13 cellular contexts compared by ENCODE assay signal in the genomic region with DNA sequence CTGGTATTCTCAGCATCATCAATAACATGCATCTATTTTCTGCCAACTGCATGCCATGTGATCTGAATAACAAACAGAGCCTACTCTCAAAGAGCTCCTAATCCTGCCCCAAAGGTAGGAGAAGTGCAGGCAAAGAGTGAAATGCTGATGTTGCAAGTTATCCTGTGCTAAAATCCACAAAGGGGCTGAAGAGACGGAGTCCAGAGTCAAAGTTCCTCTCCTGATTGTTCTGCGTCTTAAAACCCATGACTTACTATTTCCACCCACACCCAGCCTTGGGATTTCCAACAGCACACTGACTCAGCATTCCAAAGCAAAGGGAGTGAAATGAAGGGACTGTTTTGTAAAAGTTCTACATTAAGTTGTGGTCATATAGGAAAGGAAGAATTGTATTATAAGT. TPM values are rescaled to one million over a fixed set of nuclear protein-coding genes. Genes with fewer than 3 reads are reported as not detected.
A peak's percentile ranks its signal among the peaks of the same experiment; 100 is the strongest.
DNase-seq lines count a peak whose midpoint lies in the region; ATAC-seq and TF ChIP-seq lines count a peak whose summit lies in the region.
"Had no signal": no experiment of that assay in that cellular context is flagged by ENCODE, and none has a peak within 500 bp of the region (broad histone marks: within the 10 kb centered on the region; RNA-seq: fewer than 3 reads in every experiment).

No MANE protein-coding gene starts in this region.

- H3K27me3 Mint-ChIP-seq in immature natural killer cell (ENCODE audit: low read depth in 3 of 3): peaks cover 0 to 8% (median 5%) of the 10 kb centered on the region in 3 donors

- POLR2A ChIA-PET in A673 (lab: Charles Lee; ENCODE audit: low non-redundant PET): no interaction called here

- H3K27ac ChIP-seq in A673 (ENCODE audit: low read depth, low read length, poor library complexity, severe bottlenecking) (no peak overlapping the region), left lung (no peak overlapping the region)
- H3K27ac ChIP-seq: SJSA1 had no signal

- H3K4me1 Mint-ChIP-seq in immature natural killer cell: peaks cover 19 to 26% of the 10 kb centered on the region in 2 donors
- H3K4me1 Mint-ChIP-seq: activated naive CD4-positive, alpha-beta T cell treated with anti-CD3 and anti-CD28 coated beads, Interleukin-2, amount 50 U/mL, for 24 hours had no signal

- no peaks in the 10 kb centered on the region for H3K36me3 ChIP-seq in A673 (ENCODE audit: insufficient read depth, low read length, poor library complexity, severe bottlenecking)
- H3K36me3 ChIP-seq in left lung: no peaks in the 10 kb centered on the region
- H3K36me3 ChIP-seq: SJSA1 had no signal

- no peak for TF ChIP-seq POLR2A in GM18505 (IDR thresholded peaks at IDR 0.05; ENCODE audit: borderline replicate concordance, extremely low read depth, insufficient read depth, insufficient read length)

- no peak overlapping the region for H3K4me3 ChIP-seq in A673 (ENCODE audit: low read depth, low read length, poor library complexity, severe bottlenecking)
- H3K4me3 ChIP-seq in left lung: no peak overlapping the region
- H3K4me3 ChIP-seq: SJSA1 had no signal

- no peak overlapping the region for H3K4me3 Mint-ChIP-seq in immature natural killer cell
- H3K4me3 Mint-ChIP-seq: activated naive CD4-positive, alpha-beta T cell treated with anti-CD3 and anti-CD28 coated beads, Interleukin-2, amount 50 U/mL, for 24 hours had no signal

- no peaks in the 10 kb centered on the region for H3K9me3 Mint-ChIP-seq in immature natural killer cell
- H3K9me3 Mint-ChIP-seq: activated naive CD4-positive, alpha-beta T cell treated with anti-CD3 and anti-CD28 coated beads, Interleukin-2, amount 50 U/mL, for 24 hours had no signal

- no peaks in the 10 kb centered on the region for H3K27me3 ChIP-seq in A673 (replicated peaks; ENCODE audit: insufficient read depth, low read depth, low read length, poor library complexity)
- no peaks in the 10 kb centered on the region for H3K27me3 ChIP-seq in left lung
- H3K27me3 ChIP-seq: SJSA1 had no signal

- no peak overlapping the region for H3K27ac Mint-ChIP-seq in immature natural killer cell
- H3K27ac Mint-ChIP-seq: activated naive CD4-positive, alpha-beta T cell treated with anti-CD3 and anti-CD28 coated beads, Interleukin-2, amount 50 U/mL, for 24 hours had no signal

- DNase-seq in A673 (ENCODE audit: low spot score) (peak; percentile 33), LHCN-M2 (ENCODE audit: low read depth) (peak; percentile 75), dermis blood vessel endothelial cell (peak; percentile 38), left lung (no peak), NCI-H2196 (lab: John Stamatoyannopoulos, UW; ENCODE audit: unreplicated experiment) (no peak), immature natural killer cell (no peak)
- DNase-seq in activated T-cell treated with anti-CD3 and anti-CD28 coated beads, Interleukin-2, amount 50 U/mL, for 48 hours: no peak
- DNase-seq: MM.1S, NCI-H510A treated with DMSO at 0.1 percent for 48 hours had no signal

- no peaks in the 10 kb centered on the region for H3K36me3 Mint-ChIP-seq in immature natural killer cell
- H3K36me3 Mint-ChIP-seq: activated naive CD4-positive, alpha-beta T cell treated with anti-CD3 and anti-CD28 coated beads, Interleukin-2, amount 50 U/mL, for 24 hours had no signal

- no TSS peak for BruUV-seq in A673 (replicated peaks; lab: Mats Ljungman, UMichigan)

- H3K4me1 ChIP-seq in A673 (ENCODE audit: insufficient read depth, low read length, poor library complexity, severe bottlenecking): peaks cover 36% of the 10 kb centered on the region
- no peaks in the 10 kb centered on the region for H3K4me1 ChIP-seq in left lung
- H3K4me1 ChIP-seq: SJSA1 had no signal

- TF ChIP-seq CTCF in A673 (conservative IDR thresholded peaks at IDR 0.05; ENCODE audit: low read depth, low read length): no peak
- TF ChIP-seq CTCF in left lung (IDR thresholded peaks at IDR 0.05): no peak

- CTCF ChIA-PET in A673 (lab: Charles Lee): no interaction called here

- peak; percentile 73 for ATAC-seq in left lung
- no peak for ATAC-seq in GM18505 (IDR thresholded peaks at IDR 0.05; ENCODE audit: unreplicated experiment)

- H3K9me3 ChIP-seq in A673 (ENCODE audit: low read depth, low read length, poor library complexity, severe bottlenecking) (no peaks in the 10 kb centered on the region), left lung (no peaks in the 10 kb centered on the region)
- H3K9me3 ChIP-seq: SJSA1 had no signal

- intact Hi-C loops in A673 (cut with micrococcal nuclease; ENCODE audit: unreplicated experiment) (no loop called here), left lung (cut with DNase I) (no loop called here)

RNA-seq across cellular contexts. Expression of a gene that starts 13.6 kb away (rescaled TPM):
- total RNA-seq in A673 (2021) (0.80 and 1.4 TPM in 2 replicates), LHCN-M2 (2014; rRNA removed) (0.34 TPM in 1 of 2 replicates, not detected in the other), dermis blood vessel endothelial cell (not detected in 2 replicates), left lung (not detected)
- polyA plus RNA-seq in LHCN-M2 (2012): not detected
- not detected for polyA plus RNA-seq in immature natural killer cell
- total RNA-seq: SJSA1 had no signal
- polyA plus RNA-seq: AG04450 had no signal

Comparison
In these comparisons a context has a peak if more than half of its experiments do, and no peak if none do; other contexts are left out.
1. DNase-seq: peak in A673 (single experiment), LHCN-M2 (single experiment) and dermis blood vessel endothelial cell (single experiment); none in left lung (0 of 2), NCI-H2196 (single experiment), immature natural killer cell (0 of 3) and activated T-cell treated with anti-CD3 and anti-CD28 coated beads, Interleukin-2, amount 50 U/mL, for 48 hours (0 of 2).